Comparison of ENCODE assay signal across 2 cellular contexts in the genomic region with DNA sequence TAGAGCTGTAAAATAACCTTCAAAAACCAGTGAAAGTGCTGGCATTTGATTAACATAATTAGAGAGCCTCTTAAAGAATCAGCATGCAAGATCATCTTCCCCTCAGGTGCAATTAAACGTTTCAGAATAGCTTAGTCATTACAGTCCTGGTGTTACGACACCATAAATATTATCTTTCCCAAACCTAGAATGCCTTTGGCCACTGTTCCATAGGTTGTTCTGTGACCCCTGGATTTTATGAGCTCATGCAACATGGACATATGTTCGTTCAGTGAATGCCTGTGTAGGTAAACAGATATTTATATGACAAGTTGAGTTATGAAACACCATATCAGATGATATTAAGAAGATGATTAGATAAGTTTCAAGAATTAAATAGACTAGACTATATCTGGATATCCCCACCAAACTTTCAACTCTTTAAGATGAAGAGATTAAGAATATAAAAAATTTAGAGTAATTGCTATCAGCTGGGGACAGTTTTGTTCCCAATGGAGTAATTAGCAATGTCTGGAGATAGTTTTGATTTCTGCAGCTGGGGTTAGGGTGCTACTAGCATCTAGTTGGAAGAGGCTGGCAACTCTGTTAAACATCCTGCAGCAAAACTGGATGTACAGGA.
TF ChIP-seq lines count a peak whose summit lies in the region.

No MANE protein-coding gene starts in this region.

TF ChIP-seq in SK-N-SH, 30 proteins besides CTCF, POLR2A, EP300 and RAD21 (continued from another document):
- TF ChIP-seq, protein P1, sequence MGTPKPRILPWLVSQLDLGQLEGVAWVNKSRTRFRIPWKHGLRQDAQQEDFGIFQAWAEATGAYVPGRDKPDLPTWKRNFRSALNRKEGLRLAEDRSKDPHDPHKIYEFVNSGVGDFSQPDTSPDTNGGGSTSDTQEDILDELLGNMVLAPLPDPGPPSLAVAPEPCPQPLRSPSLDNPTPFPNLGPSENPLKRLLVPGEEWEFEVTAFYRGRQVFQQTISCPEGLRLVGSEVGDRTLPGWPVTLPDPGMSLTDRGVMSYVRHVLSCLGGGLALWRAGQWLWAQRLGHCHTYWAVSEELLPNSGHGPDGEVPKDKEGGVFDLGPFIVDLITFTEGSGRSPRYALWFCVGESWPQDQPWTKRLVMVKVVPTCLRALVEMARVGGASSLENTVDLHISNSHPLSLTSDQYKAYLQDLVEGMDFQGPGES (IDR thresholded peaks at IDR 0.05; ENCODE audit: low read depth, low read length) = no peak
- TF ChIP-seq NFIC (IDR thresholded peaks at IDR 0.05; ENCODE audit: borderline replicate concordance) (no peak), GATA2 (CRISPR knock-in tag; IDR thresholded peaks at IDR 0.05) (no peak), FOXM1 (IDR thresholded peaks at IDR 0.05; ENCODE audit: low read depth) (no peak), RXRA (IDR thresholded peaks at IDR 0.05; ENCODE audit: borderline replicate concordance, low read depth) (no peak), SMC3 (IDR thresholded peaks at IDR 0.05; ENCODE audit: low read depth, low read length) (no peak), FOSL2 (IDR thresholded peaks at IDR 0.05; ENCODE audit: borderline replicate concordance, low read depth) (no peak), RCOR1 (IDR thresholded peaks at IDR 0.05; ENCODE audit: low read length) (0 out of 2 replicates have a peak, but pooled peaks have one; percentile 42), TEAD4 (IDR thresholded peaks at IDR 0.05; ENCODE audit: borderline replicate concordance, insufficient read depth) (no peak), CHD2 (IDR thresholded peaks at IDR 0.05; ENCODE audit: low read length, partially characterized antibody) (peak; percentile 18)
- TF ChIP-seq, protein P2, sequence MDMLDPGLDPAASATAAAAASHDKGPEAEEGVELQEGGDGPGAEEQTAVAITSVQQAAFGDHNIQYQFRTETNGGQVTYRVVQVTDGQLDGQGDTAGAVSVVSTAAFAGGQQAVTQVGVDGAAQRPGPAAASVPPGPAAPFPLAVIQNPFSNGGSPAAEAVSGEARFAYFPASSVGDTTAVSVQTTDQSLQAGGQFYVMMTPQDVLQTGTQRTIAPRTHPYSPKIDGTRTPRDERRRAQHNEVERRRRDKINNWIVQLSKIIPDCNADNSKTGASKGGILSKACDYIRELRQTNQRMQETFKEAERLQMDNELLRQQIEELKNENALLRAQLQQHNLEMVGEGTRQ (IDR thresholded peaks at IDR 0.05; ENCODE audit: borderline replicate concordance, low read depth, low read length) = no peak
- TF ChIP-seq, protein P3, sequence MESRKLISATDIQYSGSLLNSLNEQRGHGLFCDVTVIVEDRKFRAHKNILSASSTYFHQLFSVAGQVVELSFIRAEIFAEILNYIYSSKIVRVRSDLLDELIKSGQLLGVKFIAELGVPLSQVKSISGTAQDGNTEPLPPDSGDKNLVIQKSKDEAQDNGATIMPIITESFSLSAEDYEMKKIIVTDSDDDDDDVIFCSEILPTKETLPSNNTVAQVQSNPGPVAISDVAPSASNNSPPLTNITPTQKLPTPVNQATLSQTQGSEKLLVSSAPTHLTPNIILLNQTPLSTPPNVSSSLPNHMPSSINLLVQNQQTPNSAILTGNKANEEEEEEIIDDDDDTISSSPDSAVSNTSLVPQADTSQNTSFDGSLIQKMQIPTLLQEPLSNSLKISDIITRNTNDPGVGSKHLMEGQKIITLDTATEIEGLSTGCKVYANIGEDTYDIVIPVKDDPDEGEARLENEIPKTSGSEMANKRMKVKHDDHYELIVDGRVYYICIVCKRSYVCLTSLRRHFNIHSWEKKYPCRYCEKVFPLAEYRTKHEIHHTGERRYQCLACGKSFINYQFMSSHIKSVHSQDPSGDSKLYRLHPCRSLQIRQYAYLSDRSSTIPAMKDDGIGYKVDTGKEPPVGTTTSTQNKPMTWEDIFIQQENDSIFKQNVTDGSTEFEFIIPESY (IDR thresholded peaks at IDR 0.05; ENCODE audit: borderline replicate concordance, low read depth) = no peak

TF ChIP-seq in WTC11, 78 proteins besides CTCF, POLR2A, EP300 and RAD21 (continued from another document):
- TF ChIP-seq, protein P4, sequence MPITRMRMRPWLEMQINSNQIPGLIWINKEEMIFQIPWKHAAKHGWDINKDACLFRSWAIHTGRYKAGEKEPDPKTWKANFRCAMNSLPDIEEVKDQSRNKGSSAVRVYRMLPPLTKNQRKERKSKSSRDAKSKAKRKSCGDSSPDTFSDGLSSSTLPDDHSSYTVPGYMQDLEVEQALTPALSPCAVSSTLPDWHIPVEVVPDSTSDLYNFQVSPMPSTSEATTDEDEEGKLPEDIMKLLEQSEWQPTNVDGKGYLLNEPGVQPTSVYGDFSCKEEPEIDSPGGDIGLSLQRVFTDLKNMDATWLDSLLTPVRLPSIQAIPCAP (CRISPR knock-in tag; IDR thresholded peaks at IDR 0.05) = no peak
- TF ChIP-seq, protein P5, sequence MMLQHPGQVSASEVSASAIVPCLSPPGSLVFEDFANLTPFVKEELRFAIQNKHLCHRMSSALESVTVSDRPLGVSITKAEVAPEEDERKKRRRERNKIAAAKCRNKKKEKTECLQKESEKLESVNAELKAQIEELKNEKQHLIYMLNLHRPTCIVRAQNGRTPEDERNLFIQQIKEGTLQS (CRISPR knock-in tag; conservative IDR thresholded peaks at IDR 0.05) = no peak
- TF ChIP-seq TCF7 (CRISPR knock-in tag; IDR thresholded peaks at IDR 0.05; ENCODE audit: low read depth) (no peak), FOXK1 (CRISPR knock-in tag; IDR thresholded peaks at IDR 0.05) (no peak), RORB (CRISPR knock-in tag; IDR thresholded peaks at IDR 0.05) (no peak), FOXJ3 (CRISPR knock-in tag; IDR thresholded peaks at IDR 0.05; ENCODE audit: borderline replicate concordance) (no peak), KAT7 (CRISPR knock-in tag; IDR thresholded peaks at IDR 0.05; ENCODE audit: borderline replicate concordance) (no peak), ZBTB21 (CRISPR knock-in tag; IDR thresholded peaks at IDR 0.05; ENCODE audit: borderline replicate concordance) (no peak), ZNF121 (CRISPR knock-in tag; IDR thresholded peaks at IDR 0.05) (no peak)
- TF ChIP-seq, protein P6, sequence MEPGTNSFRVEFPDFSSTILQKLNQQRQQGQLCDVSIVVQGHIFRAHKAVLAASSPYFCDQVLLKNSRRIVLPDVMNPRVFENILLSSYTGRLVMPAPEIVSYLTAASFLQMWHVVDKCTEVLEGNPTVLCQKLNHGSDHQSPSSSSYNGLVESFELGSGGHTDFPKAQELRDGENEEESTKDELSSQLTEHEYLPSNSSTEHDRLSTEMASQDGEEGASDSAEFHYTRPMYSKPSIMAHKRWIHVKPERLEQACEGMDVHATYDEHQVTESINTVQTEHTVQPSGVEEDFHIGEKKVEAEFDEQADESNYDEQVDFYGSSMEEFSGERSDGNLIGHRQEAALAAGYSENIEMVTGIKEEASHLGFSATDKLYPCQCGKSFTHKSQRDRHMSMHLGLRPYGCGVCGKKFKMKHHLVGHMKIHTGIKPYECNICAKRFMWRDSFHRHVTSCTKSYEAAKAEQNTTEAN (CRISPR knock-in tag; IDR thresholded peaks at IDR 0.05) = no peak
- TF ChIP-seq, protein P7, sequence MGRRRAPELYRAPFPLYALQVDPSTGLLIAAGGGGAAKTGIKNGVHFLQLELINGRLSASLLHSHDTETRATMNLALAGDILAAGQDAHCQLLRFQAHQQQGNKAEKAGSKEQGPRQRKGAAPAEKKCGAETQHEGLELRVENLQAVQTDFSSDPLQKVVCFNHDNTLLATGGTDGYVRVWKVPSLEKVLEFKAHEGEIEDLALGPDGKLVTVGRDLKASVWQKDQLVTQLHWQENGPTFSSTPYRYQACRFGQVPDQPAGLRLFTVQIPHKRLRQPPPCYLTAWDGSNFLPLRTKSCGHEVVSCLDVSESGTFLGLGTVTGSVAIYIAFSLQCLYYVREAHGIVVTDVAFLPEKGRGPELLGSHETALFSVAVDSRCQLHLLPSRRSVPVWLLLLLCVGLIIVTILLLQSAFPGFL (CRISPR knock-in tag; IDR thresholded peaks at IDR 0.05; ENCODE audit: borderline replicate concordance) = no peak
- TF ChIP-seq, protein P8, sequence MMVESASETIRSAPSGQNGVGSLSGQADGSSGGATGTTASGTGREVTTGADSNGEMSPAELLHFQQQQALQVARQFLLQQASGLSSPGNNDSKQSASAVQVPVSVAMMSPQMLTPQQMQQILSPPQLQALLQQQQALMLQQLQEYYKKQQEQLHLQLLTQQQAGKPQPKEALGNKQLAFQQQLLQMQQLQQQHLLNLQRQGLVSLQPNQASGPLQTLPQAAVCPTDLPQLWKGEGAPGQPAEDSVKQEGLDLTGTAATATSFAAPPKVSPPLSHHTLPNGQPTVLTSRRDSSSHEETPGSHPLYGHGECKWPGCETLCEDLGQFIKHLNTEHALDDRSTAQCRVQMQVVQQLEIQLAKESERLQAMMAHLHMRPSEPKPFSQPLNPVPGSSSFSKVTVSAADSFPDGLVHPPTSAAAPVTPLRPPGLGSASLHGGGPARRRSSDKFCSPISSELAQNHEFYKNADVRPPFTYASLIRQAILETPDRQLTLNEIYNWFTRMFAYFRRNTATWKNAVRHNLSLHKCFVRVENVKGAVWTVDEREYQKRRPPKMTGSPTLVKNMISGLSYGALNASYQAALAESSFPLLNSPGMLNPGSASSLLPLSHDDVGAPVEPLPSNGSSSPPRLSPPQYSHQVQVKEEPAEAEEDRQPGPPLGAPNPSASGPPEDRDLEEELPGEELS (CRISPR knock-in tag; IDR thresholded peaks at IDR 0.05) = no peak
